ENCODE assay signal across 17 cellular contexts in genomic region chr7:151482883-151483699, GRCh38. TPM values are rescaled to one million over a fixed set of nuclear protein-coding genes. Genes with fewer than 3 reads are reported as not detected.
DNase-seq lines count a peak whose midpoint lies in the region; ATAC-seq and TF ChIP-seq lines count a peak whose summit lies in the region.
"Had no signal": no experiment of that assay in that cellular context is flagged by ENCODE, and none has a peak within 500 bp of the region (broad histone marks: within the 10 kb centered on the region; RNA-seq: fewer than 3 reads in every experiment).

No MANE protein-coding gene starts in this region.

- ATAC-seq in HG03469 (IDR thresholded peaks at IDR 0.05; ENCODE audit: unreplicated experiment): no peak
- ATAC-seq: activated CD4-positive, alpha-beta T cell treated with anti-CD3 and anti-CD28 coated beads for 36 hours had no signal

- H3K36me3 ChIP-seq in endodermal cell (ENCODE audit: control insufficient read depth, insufficient read depth, low read length): peaks cover 89% of the 10 kb centered on the region

- no peaks in the 10 kb centered on the region for H3K9me3 ChIP-seq in endodermal cell (ENCODE audit: control insufficient read depth, low read length)
- H3K9me3 ChIP-seq: left ventricle myocardium inferior had no signal

- peaks cover 0 to 2% (median 0%) of the 10 kb centered on the region in 7 donors for H3K9me3 Mint-ChIP-seq in CD14-positive monocyte
- H3K9me3 Mint-ChIP-seq in HFFc6: no peaks in the 10 kb centered on the region
- no peaks in the 10 kb centered on the region for H3K9me3 Mint-ChIP-seq in chondrocyte (ENCODE audit: low read depth)
- H3K9me3 Mint-ChIP-seq in nephron: no peaks in the 10 kb centered on the region
- H3K9me3 Mint-ChIP-seq in endodermal cell: no peaks in the 10 kb centered on the region
- H3K9me3 Mint-ChIP-seq: activated naive CD4-positive, alpha-beta T cell treated with anti-CD3 and anti-CD28 coated beads, Interleukin-2, amount 10 ng/mL, durations not matched to agents 7 days and 5 days had no signal

- DNase-seq in CD14-positive monocyte (ENCODE audit: low spot score): no peak
- DNase-seq in HFFc6: no peak
- DNase-seq in chondrocyte (ENCODE audit: low spot score): no peak
- DNase-seq in T-helper 1 cell: no peak
- no peak for DNase-seq in endodermal cell
- DNase-seq in coronary artery (ENCODE audit: low spot score): no peak
- DNase-seq: activated CD4-positive, alpha-beta T cell treated with anti-CD3 and anti-CD28 coated beads for 36 hours; activated naive CD4-positive, alpha-beta T cell treated with anti-CD3 and anti-CD28 coated beads, Interleukin-2, amount 10 ng/mL, durations not matched to agents 7 days and 5 days; AML-193; left ventricle myocardium inferior; NCI-H1417; stimulated activated CD4-positive, alpha-beta T cell treated with anti-CD3 and anti-CD28 coated beads, Interleukin-4, amount 100 ng/mL, for 4 hours; T1000 had no signal

- 92 to 97% methylated on average over 5 to 8 of the region's 8 CpGs for WGBS in endodermal cell (ENCODE audit: insufficient coverage in 1 of 2, insufficient read length in 1 of 2), 2 experiments

- H3K4me1 ChIP-seq in endodermal cell (ENCODE audit: control insufficient read depth, insufficient read depth, low read length): peaks cover 10% of the 10 kb centered on the region

- H3K27me3 Mint-ChIP-seq in CD14-positive monocyte (ENCODE audit: low read depth in 3 of 3) (no peaks in the 10 kb centered on the region), HFFc6 (ENCODE audit: insufficient read depth) (peaks cover 2% of the 10 kb centered on the region), chondrocyte (ENCODE audit: low read depth) (no peaks in the 10 kb centered on the region), nephron (ENCODE audit: low read depth) (no peaks in the 10 kb centered on the region), endodermal cell (ENCODE audit: insufficient read depth) (no peaks in the 10 kb centered on the region)
- H3K27me3 Mint-ChIP-seq: activated CD4-positive, alpha-beta T cell treated with anti-CD3 and anti-CD28 coated beads for 36 hours; activated naive CD4-positive, alpha-beta T cell treated with anti-CD3 and anti-CD28 coated beads, Interleukin-2, amount 10 ng/mL, durations not matched to agents 7 days and 5 days had no signal

- H3K4me3 ChIP-seq in endodermal cell (ENCODE audit: low read length) (no peak overlapping the region), coronary artery (no peak overlapping the region)
- H3K4me3 ChIP-seq: left ventricle myocardium inferior had no signal

- TF ChIP-seq CTCF in CD14-positive monocyte (IDR thresholded peaks at IDR 0.05): no peak
- no peak for TF ChIP-seq CTCF in HFFc6 (IDR thresholded peaks at IDR 0.05)
- TF ChIP-seq CTCF in chondrocyte (IDR thresholded peaks at IDR 0.05): no peak
- TF ChIP-seq CTCF in nephron (IDR thresholded peaks at IDR 0.05; ENCODE audit: unreplicated experiment in 3 of 3): no peak
- no peak for TF ChIP-seq CTCF in endodermal cell (conservative IDR thresholded peaks at IDR 0.05)
- no peak for TF ChIP-seq CTCF in coronary artery (IDR thresholded peaks at IDR 0.05)

- peaks cover 17% of the 10 kb centered on the region for H3K4me1 Mint-ChIP-seq in CD14-positive monocyte
- H3K4me1 Mint-ChIP-seq in HFFc6 (ENCODE audit: low read depth): peaks cover 61% of the 10 kb centered on the region
- H3K4me1 Mint-ChIP-seq in chondrocyte (ENCODE audit: low read depth): peaks cover 36% of the 10 kb centered on the region
- H3K4me1 Mint-ChIP-seq in nephron: peaks cover 16% of the 10 kb centered on the region
- H3K4me1 Mint-ChIP-seq in endodermal cell: peaks cover 4% of the 10 kb centered on the region

- intact Hi-C loops in CD14-positive monocyte (cut with micrococcal nuclease): no loop called here

- H3K4me3 Mint-ChIP-seq in CD14-positive monocyte (no peak overlapping the region), HFFc6 (no peak overlapping the region), chondrocyte (ENCODE audit: unreplicated experiment) (no peak overlapping the region), nephron (no peak overlapping the region), endodermal cell (no peak overlapping the region)
- H3K4me3 Mint-ChIP-seq: activated CD4-positive, alpha-beta T cell treated with anti-CD3 and anti-CD28 coated beads for 36 hours; activated naive CD4-positive, alpha-beta T cell treated with anti-CD3 and anti-CD28 coated beads, Interleukin-2, amount 10 ng/mL, durations not matched to agents 7 days and 5 days had no signal

- no peaks in the 10 kb centered on the region for H3K27me3 ChIP-seq in endodermal cell (ENCODE audit: control insufficient read depth, insufficient read depth, low read length, poor library complexity, severe bottlenecking)

- H3K9ac ChIP-seq in endodermal cell (ENCODE audit: extremely low read depth, low read length, poor library complexity, severe bottlenecking): no peak overlapping the region

- H3K27ac Mint-ChIP-seq in CD14-positive monocyte (peak overlapping the region in 5 of 7 donors; percentile 6 to 45 (median 16)), HFFc6 (peak overlapping the region; percentile 23), chondrocyte (ENCODE audit: unreplicated experiment) (peak overlapping the region; percentile 10), nephron (peak overlapping the region in 2 of 3 experiments; percentile 22 to 67), endodermal cell (no peak overlapping the region)
- H3K27ac Mint-ChIP-seq: activated CD4-positive, alpha-beta T cell treated with anti-CD3 and anti-CD28 coated beads for 36 hours; activated naive CD4-positive, alpha-beta T cell treated with anti-CD3 and anti-CD28 coated beads, Interleukin-2, amount 10 ng/mL, durations not matched to agents 7 days and 5 days had no signal

- H3K27ac ChIP-seq in endodermal cell (ENCODE audit: low read depth, low read length): no peak overlapping the region
- H3K27ac ChIP-seq in coronary artery: no peak overlapping the region
- H3K27ac ChIP-seq: epithelial cell of prostate, left ventricle myocardium inferior had no signal

- H3K36me3 Mint-ChIP-seq in CD14-positive monocyte (peaks cover 68 to 76% of the 10 kb centered on the region in 2 donors), HFFc6 (ENCODE audit: low read depth) (peaks cover 56% of the 10 kb centered on the region), chondrocyte (ENCODE audit: low read depth) (peaks cover 12% of the 10 kb centered on the region), nephron (ENCODE audit: low read depth) (peaks cover 66% of the 10 kb centered on the region), endodermal cell (ENCODE audit: low read depth) (peaks cover 56% of the 10 kb centered on the region)

RNA-seq across cellular contexts. Expression of gene RHEB, which starts 36.6 kb away (rescaled TPM):
- polyA plus RNA-seq in CD14-positive monocyte: 10 to 100 TPM; 95.8 to 96.1 TPM
- total RNA-seq in HFFc6 (2021; fragmentation: NEBNext Ultra II Directional; extraction: Animal tissue kit (Norgen Biotek cat#: 25700)): 100 to 1,000 TPM; 104 to 122 (median 118) TPM
- 111 to 126 TPM (median 123 TPM) in 3 replicates for total RNA-seq in chondrocyte
- total RNA-seq in endodermal cell: 100 to 1,000 TPM; 108 to 113 TPM
- 119 TPM for polyA plus RNA-seq in endodermal cell (2013, experiment 1 of 2)
- 115 TPM for polyA plus RNA-seq in endodermal cell (2013, experiment 2 of 2)

RNA-seq across cellular contexts. Expression of gene CRYGN, which starts 43.1 kb away (rescaled TPM):
- not detected for polyA plus RNA-seq in CD14-positive monocyte
- total RNA-seq in HFFc6 (2021; fragmentation: NEBNext Ultra II Directional; extraction: Animal tissue kit (Norgen Biotek cat#: 25700)): not detected
- total RNA-seq in chondrocyte: not detected in 3 replicates
- 1 to 10 TPM; 2.3 to 4.4 TPM for total RNA-seq in endodermal cell
- polyA plus RNA-seq in endodermal cell (2013, experiment 1 of 2): 0.61 TPM
- not detected for polyA plus RNA-seq in endodermal cell (2013, experiment 2 of 2)
- total RNA-seq: glomerular endothelial cell had no signal
